21 cellular contexts compared by ENCODE assay signal in the genomic region with DNA sequence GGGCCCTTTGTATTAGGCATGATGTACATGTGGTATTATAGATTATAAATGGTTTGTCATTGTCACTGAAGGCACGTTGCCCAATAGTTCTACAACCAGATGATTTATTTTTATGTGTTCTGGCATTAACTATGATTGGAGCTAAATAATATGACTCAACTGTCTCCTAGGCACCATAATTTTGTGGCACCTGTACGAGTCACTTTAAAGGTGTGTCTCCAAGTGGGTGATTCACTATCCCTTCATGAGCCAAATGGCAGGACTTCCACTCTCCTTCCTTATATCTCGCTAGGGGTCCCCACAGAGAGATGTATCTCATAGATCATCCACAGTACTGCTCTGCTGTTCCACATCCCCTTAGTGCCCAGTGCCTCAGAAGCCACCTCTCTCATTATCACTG. TPM values are rescaled to one million over a fixed set of nuclear protein-coding genes. Genes with fewer than 3 reads are reported as not detected.
"Had no signal": no experiment of that assay in that cellular context is flagged by ENCODE, and none has a peak within 500 bp of the region (broad histone marks: within the 10 kb centered on the region; RNA-seq: fewer than 3 reads in every experiment).

No MANE protein-coding gene starts in this region.

- H3K4me3 ChIP-seq: SJSA1 had no signal

- H3K9me3 ChIP-seq: SJSA1 had no signal

- H3K36me3 ChIP-seq: SJSA1 had no signal

- H3K27me3 ChIP-seq: SJSA1 had no signal

- H3K27ac ChIP-seq: KMS-11, SJSA1 had no signal

- H3K4me1 ChIP-seq: SJSA1 had no signal

- DNase-seq: activated CD4-positive, alpha-beta T cell treated with anti-CD3 and anti-CD28 coated beads for 4 hours; activated CD8-positive, alpha-beta memory T cell treated with anti-CD3 and anti-CD28 coated beads, Interleukin-2, amount 50 U/mL, for 4 hours; activated CD8-positive, alpha-beta T cell treated with anti-CD3 and anti-CD28 coated beads for 36 hours; activated gamma-delta T cell treated with Interleukin-2 at 50 U/mL for 16 hours; activated naive CD4-positive, alpha-beta T cell treated with anti-CD3 and anti-CD28 coated beads, Interleukin-2, amount 10 ng/mL, durations not matched to agents 7 days and 5 days; activated naive CD8-positive, alpha-beta T cell treated with anti-CD3 and anti-CD28 coated beads for 36 hours; activated T-cell treated with anti-CD3 and anti-CD28 coated beads, Interleukin-2, amount 50 U/mL, for 72 hours; central memory CD4-positive, alpha-beta T cell; NCI-H146; NCI-H187 treated with DMSO at 0.1 percent for 48 hours; NCI-H2081 treated with DMSO at 0.1 percent for 48 hours; NCI-H2227 treated with DMSO at 0.1 percent for 48 hours; NCI-H446 treated with DMSO at 0.1 percent for 48 hours; NCI-H524 treated with DMSO at 0.1 percent for 48 hours; NCI-H774; NK-92 treated with Interleukin-12 subunit alpha and Interleukin-12 subunit beta, amount 100 ng/mL, for 24 hours; SHP77 had no signal

- ATAC-seq: activated CD4-positive, CD25-positive, alpha-beta regulatory T cell treated with anti-CD3 and anti-CD28 coated beads, Interleukin-2, amount 50 U/mL, for 24 hours; activated CD8-positive, alpha-beta T cell treated with anti-CD3 and anti-CD28 coated beads for 36 hours; activated T-cell treated with anti-CD3 and anti-CD28 coated beads, Interleukin-2, amount 50 U/mL, for 72 hours had no signal

RNA-seq across cellular contexts. Expression of gene SMPX, which starts 6.1 kb away (rescaled TPM):
- total RNA-seq: activated CD8-positive, alpha-beta T cell treated with anti-CD3 and anti-CD28 coated beads for 36 hours; activated naive CD8-positive, alpha-beta T cell treated with anti-CD3 and anti-CD28 coated beads for 36 hours; activated T-cell treated with anti-CD3 and anti-CD28 coated beads, Interleukin-2, amount 50 U/mL, for 72 hours; activated T-helper 2 cell treated with anti-CD3 and anti-CD28 coated beads, Interferon-gamma antibody, Interleukin-2, Interleukin-4, amounts not matched to agents 10 μg/mL and 5 μg/mL and 100 μg/mL, durations not matched to agents 14 hours and 24 hours and 36 hours; SJSA1 had no signal
